ENCODE assay signal across 9 cellular contexts in genomic region chr7:103343332-103343731, GRCh38. TPM values are rescaled to one million over a fixed set of nuclear protein-coding genes. Genes with fewer than 3 reads are reported as not detected.
DNase-seq lines count a peak whose midpoint lies in the region; ATAC-seq and TF ChIP-seq lines count a peak whose summit lies in the region.
"Had no signal": no experiment of that assay in that cellular context is flagged by ENCODE, and none has a peak within 500 bp of the region (broad histone marks: within the 10 kb centered on the region; RNA-seq: fewer than 3 reads in every experiment).

No MANE protein-coding gene starts in this region.

- peak overlapping the region; percentile 65 for H3K4me3 ChIP-seq in GM12865 (ENCODE audit: low read depth, low read length)
- peak overlapping the region; percentile 93 for H3K4me3 ChIP-seq in SJCRH30
- peak overlapping the region; percentile 63 to 97 (median 88) for H3K4me3 ChIP-seq in fibroblast of lung (replicated peaks in 1 of 4; ENCODE audit: control extremely low read depth in 1 of 4, insufficient read depth in 1 of 4, low read depth in 3 of 4, low read length in 4 of 4)
- peak overlapping the region; percentile 97 for H3K4me3 ChIP-seq in rectal smooth muscle tissue (ENCODE audit: low read length)

- no peaks in the 10 kb centered on the region for H4K20me1 ChIP-seq in fibroblast of lung (ENCODE audit: control insufficient read depth, extremely low read depth, insufficient read depth, low read length)

- H3K36me3 ChIP-seq in SJCRH30: peaks cover 37% of the 10 kb centered on the region
- H3K36me3 ChIP-seq in fibroblast of lung (ENCODE audit: control insufficient read depth, insufficient read depth, low read length): peaks cover 9% of the 10 kb centered on the region
- H3K36me3 ChIP-seq in rectal smooth muscle tissue (ENCODE audit: control insufficient read depth, insufficient read depth, low read length): peaks cover 7% of the 10 kb centered on the region

- H3K27me3 ChIP-seq in SJCRH30: no peaks in the 10 kb centered on the region
- no peaks in the 10 kb centered on the region for H3K27me3 ChIP-seq in fibroblast of lung (ENCODE audit: control insufficient read depth, insufficient read depth, low read length)
- no peaks in the 10 kb centered on the region for H3K27me3 ChIP-seq in rectal smooth muscle tissue (ENCODE audit: control insufficient read depth, insufficient read depth, low read length)

- no peaks in the 10 kb centered on the region for H3K9me3 ChIP-seq in SJCRH30 (replicated peaks)
- H3K9me3 ChIP-seq in fibroblast of lung (ENCODE audit: control insufficient read depth, insufficient read depth, low read depth, low read length): no peaks in the 10 kb centered on the region

- DNase-seq in GM12865 (ENCODE audit: low read depth) (peak; percentile 13), SJCRH30 (no peak), fibroblast of lung (ENCODE audit: low read depth in 2 of 2) (no peak), SKM-1 (lab: John Stamatoyannopoulos, UW; ENCODE audit: unreplicated experiment) (no peak), NCI-H1417 (lab: John Stamatoyannopoulos, UW) (no peak)
- DNase-seq in stimulated activated CD4-positive, alpha-beta T cell treated with anti-CD3 and anti-CD28 coated beads, Interleukin-4, amount 100 ng/mL, for 1 hour: no peak
- DNase-seq: NCI-H446 treated with DMSO at 0.1 percent for 48 hours had no signal

- H3K27ac ChIP-seq in SJCRH30 (no peak overlapping the region), fibroblast of lung (ENCODE audit: insufficient read depth, low read length) (no peak overlapping the region), rectal smooth muscle tissue (ENCODE audit: low read depth, low read length) (no peak overlapping the region)

- TF ChIP-seq CTCF in GM12865 (IDR thresholded peaks at IDR 0.05; ENCODE audit: insufficient read depth, low read depth, low read length, missing control alignments) (no peak), fibroblast of lung (conservative IDR thresholded peaks at IDR 0.05 in 1 of 2, IDR thresholded peaks at IDR 0.05 in 1 of 2; ENCODE audit: low read depth in 1 of 2, low read length in 2 of 2) (no peak)

- ATAC-seq in HG03460 (IDR thresholded peaks at IDR 0.05; ENCODE audit: unreplicated experiment): no peak

- H2AFZ ChIP-seq in fibroblast of lung (ENCODE audit: low read length): no peak overlapping the region

- peaks cover 56% of the 10 kb centered on the region for H3K79me2 ChIP-seq in fibroblast of lung (ENCODE audit: control insufficient read depth, insufficient read depth, low read length)

- peak overlapping the region; percentile 78 for H3K4me2 ChIP-seq in fibroblast of lung (ENCODE audit: extremely low read depth, insufficient read depth, low read length)

- H3K9ac ChIP-seq in fibroblast of lung (ENCODE audit: insufficient read depth, low read length): peak overlapping the region; percentile 84
- no peak overlapping the region for H3K9ac ChIP-seq in rectal smooth muscle tissue (ENCODE audit: low read length)

- no peaks in the 10 kb centered on the region for H3K4me1 ChIP-seq in SJCRH30
- H3K4me1 ChIP-seq in fibroblast of lung (ENCODE audit: control insufficient read depth, extremely low read depth, insufficient read depth, low read length): peaks cover 3% of the 10 kb centered on the region
- peaks cover 7% of the 10 kb centered on the region for H3K4me1 ChIP-seq in rectal smooth muscle tissue (ENCODE audit: control insufficient read depth, insufficient read depth, low read length)

RNA-seq across cellular contexts. Expression of gene DNAJC2, which starts 1.2 kb away (rescaled TPM):
- 48.7 and 55.1 TPM in 2 replicates for total RNA-seq in SJCRH30 (2014; rRNA removed; shearing (Covaris generic))
- 13.6 and 15.0 TPM in 2 replicates for total RNA-seq in fibroblast of lung
- polyA plus RNA-seq in fibroblast of lung: 22.0 and 24.4 TPM in 2 replicates
- polyA plus RNA-seq in fibroblast of lung (2012): 22.0 and 22.9 TPM in 2 replicates
- 0.44 and 1.1 TPM in 2 replicates for polyA minus RNA-seq in fibroblast of lung (ENCODE audit: low replicate concordance)

RNA-seq across cellular contexts. Expression of gene PSMC2, which starts 4.1 kb away (rescaled TPM):
- total RNA-seq in SJCRH30 (2014; rRNA removed; shearing (Covaris generic)): 198 and 208 TPM in 2 replicates
- 144 and 175 TPM in 2 replicates for total RNA-seq in fibroblast of lung
- 305 and 340 TPM in 2 replicates for polyA plus RNA-seq in fibroblast of lung
- 203 and 236 TPM in 2 replicates for polyA plus RNA-seq in fibroblast of lung (2012)
- polyA minus RNA-seq in fibroblast of lung (ENCODE audit: low replicate concordance): 8.7 and 23.6 TPM in 2 replicates

RNA-seq across cellular contexts. Expression of gene PMPCB, which starts 46.1 kb away (rescaled TPM):
- total RNA-seq in SJCRH30 (2014; rRNA removed; shearing (Covaris generic)): 96.1 and 110 TPM in 2 replicates
- total RNA-seq in fibroblast of lung: 62.8 and 63.4 TPM in 2 replicates
- polyA plus RNA-seq in fibroblast of lung: 89.6 and 94.4 TPM in 2 replicates
- 60.3 and 62.1 TPM in 2 replicates for polyA plus RNA-seq in fibroblast of lung (2012)
- polyA minus RNA-seq in fibroblast of lung (ENCODE audit: low replicate concordance): 8.7 and 15.2 TPM in 2 replicates
